Comparison of ENCODE assay signal across 30 cellular contexts in genomic region chr7:145497911-145498525, GRCh38.
"Had no signal": no experiment of that assay in that cellular context is flagged by ENCODE, and none has a peak within 500 bp of the region (broad histone marks: within the 10 kb centered on the region; RNA-seq: fewer than 3 reads in every experiment).

No MANE protein-coding gene starts in this region.

- DNase-seq: activated CD4-positive, alpha-beta memory T cell treated with anti-CD3 and anti-CD28 coated beads, Interleukin-2, amount 10 ng/mL, durations not matched to agents 7 days and 5 days; activated CD4-positive, alpha-beta T cell treated with anti-CD3 and anti-CD28 coated beads for 1 hour; activated CD4-positive, alpha-beta T cell treated with anti-CD3 and anti-CD28 coated beads for 48 hours; activated CD4-positive, CD25-positive, alpha-beta regulatory T cell; activated CD8-positive, alpha-beta memory T cell treated with anti-CD3 and anti-CD28 coated beads for 24 hours; activated CD8-positive, alpha-beta memory T cell treated with anti-CD3 and anti-CD28 coated beads, Interleukin-2, amount 10 ng/mL, durations not matched to agents 7 days and 5 days; activated CD8-positive, alpha-beta memory T cell treated with anti-CD3 and anti-CD28 coated beads, Interleukin-2, amount 50 U/mL, for 48 hours; activated effector memory CD4-positive, alpha-beta T cell treated with Interleukin-2 at 50 U/mL for 16 hours; activated naive CD4-positive, alpha-beta T cell treated with anti-CD3 and anti-CD28 coated beads, Interleukin-2, amount 10 ng/mL, durations not matched to agents 7 days and 5 days; activated naive CD8-positive, alpha-beta T cell treated with anti-CD3 and anti-CD28 coated beads, Interleukin-2, amount 50 U/mL, for 24 hours; activated T-cell treated with anti-CD3 and anti-CD28 coated beads, Interleukin-2, amount 50 U/mL, for 48 hours; anterior cingulate cortex; brain microvascular endothelial cell; central memory CD4-positive, alpha-beta T cell; Karpas-422; KBM-7; MG63; NCI-H1048; NCI-H1436 treated with DMSO at 0.1 percent for 48 hours; NCI-H1694 treated with DMSO at 0.1 percent for 48 hours; NCI-H2029; NCI-H345; NCI-H524 treated with DMSO at 0.1 percent for 48 hours; NCI-H748 treated with DMSO at 0.1 percent for 48 hours; NK-92 treated with Interleukin-12 subunit alpha and Interleukin-12 subunit beta, amount 100 ng/mL, for 24 hours; PC-9; SW 1271; T-helper 1 cell; T1000; WERI-Rb-1 had no signal

- H3K4me3 ChIP-seq: MG63, PC-9 had no signal
